In the genomic region with DNA sequence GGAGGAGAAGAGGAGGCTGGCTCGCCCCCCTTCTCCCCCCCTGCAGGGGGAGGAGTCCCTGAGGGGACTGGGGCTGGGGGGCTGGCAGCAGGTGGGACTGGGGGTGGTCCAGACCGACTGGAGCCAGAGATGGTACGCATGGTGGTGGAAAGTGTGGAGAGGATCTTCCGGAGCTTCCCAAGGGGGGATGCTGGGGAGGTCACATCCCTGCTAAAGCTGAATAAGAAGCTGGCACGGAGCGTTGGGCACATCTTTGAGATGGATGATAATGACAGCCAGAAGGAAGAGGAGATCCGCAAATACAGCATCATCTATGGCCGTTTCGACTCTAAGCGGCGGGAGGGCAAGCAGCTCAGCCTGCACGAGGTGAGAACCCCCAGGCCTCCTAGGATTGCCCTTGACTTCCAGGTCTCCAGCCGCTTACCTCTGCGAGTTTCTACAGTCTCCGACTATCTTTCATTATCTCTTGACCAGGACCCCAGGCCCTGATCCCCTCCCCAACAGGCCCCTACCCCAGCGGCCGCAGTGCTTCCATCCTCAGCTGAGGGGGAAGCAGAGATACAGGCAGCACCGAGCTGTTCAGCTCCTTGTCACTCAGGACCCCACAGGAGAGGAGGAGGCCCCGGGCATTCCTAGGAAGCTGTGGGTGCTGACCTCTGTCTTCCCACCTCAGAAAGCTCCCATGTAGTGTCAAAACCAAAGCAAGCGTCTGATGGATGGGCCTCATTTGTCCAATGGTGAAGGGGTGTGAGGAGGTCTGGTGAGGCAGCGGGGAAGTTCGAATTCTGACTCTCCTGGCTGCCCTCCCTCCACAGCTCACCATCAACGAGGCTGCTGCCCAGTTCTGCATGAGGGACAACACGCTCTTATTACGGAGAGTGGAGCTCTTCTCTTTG, we compare ENCODE assay signal across 10 cellular contexts. TPM values are rescaled to one million over a fixed set of nuclear protein-coding genes. Genes with fewer than 3 reads are reported as not detected.
A peak's percentile ranks its signal among the peaks of the same experiment; 100 is the strongest.
DNase-seq lines count a peak whose midpoint lies in the region; ATAC-seq and TF ChIP-seq lines count a peak whose summit lies in the region.
"Had no signal": no experiment of that assay in that cellular context is flagged by ENCODE, and none has a peak within 500 bp of the region (broad histone marks: within the 10 kb centered on the region; RNA-seq: fewer than 3 reads in every experiment).

No MANE protein-coding gene starts in this region.

- POLR2A ChIA-PET in OCI-LY7 (lab: Charles Lee), result interaction anchor here (0.6 to 1.4 kb wide), 2 partner anchors 13 to 19 kb away, joined by 3 to 5 read pairs; a partner anchor contains a TSS

- H3K36me3 ChIP-seq in adipocyte (ENCODE audit: control insufficient read depth, insufficient read depth, low read length, severe bottlenecking) (peaks cover 55% of the 10 kb centered on the region), lower lobe of right lung (peaks cover 59% of the 10 kb centered on the region), testis (ENCODE audit: low read depth, missing control alignments) (no peaks in the 10 kb centered on the region), OCI-LY7 (ENCODE audit: insufficient read depth, low read length) (peaks cover 41% of the 10 kb centered on the region)

- H2AFZ ChIP-seq in OCI-LY7 (ENCODE audit: low read length), result no peak overlapping the region

- no peaks in the 10 kb centered on the region for H3K79me2 ChIP-seq in OCI-LY7 (ENCODE audit: insufficient read depth, low read depth, low read length)

- H3K4me2 ChIP-seq in OCI-LY7 (ENCODE audit: low read length), result no peak overlapping the region

- H3K27ac Mint-ChIP-seq in activated T-cell treated with anti-CD3 and anti-CD28 coated beads, Interleukin-2, amount 50 U/mL, for 24 hours, result peak overlapping the region; percentile 96

- H3K4me1 Mint-ChIP-seq in activated T-cell treated with anti-CD3 and anti-CD28 coated beads, Interleukin-2, amount 50 U/mL, for 24 hours (ENCODE audit: low read depth), result peaks cover 75% of the 10 kb centered on the region

- H3K4me3 Mint-ChIP-seq in activated T-cell treated with anti-CD3 and anti-CD28 coated beads, Interleukin-2, amount 50 U/mL, for 24 hours, result peak overlapping the region; percentile 73

- BruUV-seq in OCI-LY7 (replicated peaks; lab: Mats Ljungman, UMichigan), result no TSS peak

- intact Hi-C loops in lower lobe of right lung (cut with DNase I), result no loop called here
- intact Hi-C loops in testis (cut with DNase I; ENCODE audit: low total_unique reads), result no loop called here
- intact Hi-C loops in OCI-LY7 (cut with micrococcal nuclease; ENCODE audit: unreplicated experiment), result no loop called here

- H3K9me2 ChIP-seq in OCI-LY7 (ENCODE audit: insufficient read depth, low read length), result no peaks in the 10 kb centered on the region

- TF ChIP-seq CTCF in lower lobe of right lung (IDR thresholded peaks at IDR 0.05) (no peak), testis (IDR thresholded peaks at IDR 0.05) (no peak), OCI-LY7 (conservative IDR thresholded peaks at IDR 0.05; ENCODE audit: low read length) (no peak)

- H3K4me1 ChIP-seq in adipocyte (ENCODE audit: control insufficient read depth, insufficient read depth, low read length), result peaks cover 40% of the 10 kb centered on the region
- H3K4me1 ChIP-seq in lower lobe of right lung, result peaks cover 52% of the 10 kb centered on the region
- peaks cover 38% of the 10 kb centered on the region for H3K4me1 ChIP-seq in testis
- peaks cover 38% of the 10 kb centered on the region for H3K4me1 ChIP-seq in OCI-LY7 (ENCODE audit: insufficient read depth, low read length, poor library complexity, severe bottlenecking)

- no peak for TF ChIP-seq POLR2A in testis (IDR thresholded peaks at IDR 0.05)

- H3K4me3 ChIP-seq in adipocyte (ENCODE audit: low read length) (peak overlapping the region; percentile 94), lower lobe of right lung (peak overlapping the region; percentile 94), testis (no peak overlapping the region), OCI-LY7 (ENCODE audit: low read depth, low read length, poor library complexity, severe bottlenecking) (no peak overlapping the region)

- DNase-seq in activated T-cell treated with anti-CD3 and anti-CD28 coated beads, Interleukin-2, amount 50 U/mL, for 24 hours, result peak; percentile 30
- DNase-seq in activated T-cell treated with anti-CD3 and anti-CD28 coated beads for 4 hours, result no peak
- DNase-seq in adipocyte (ENCODE audit: low read depth), result no peak
- DNase-seq in lower lobe of right lung, result no peak
- no peak for DNase-seq in testis
- no peak for DNase-seq in OCI-LY7 (ENCODE audit: low spot score)
- no peak for DNase-seq in AG08396 (ENCODE audit: low spot score)
- DNase-seq in stimulated activated CD4-positive, alpha-beta T cell treated with anti-CD3 and anti-CD28 coated beads, Interleukin-4, amount 100 ng/mL, for 24 hours, result no peak
- DNase-seq: NCI-H446 had no signal

- 72 to 73% methylated on average over 21 to 25 of the region's 25 CpGs for WGBS in testis, 2 donors

- no peaks in the 10 kb centered on the region for H3K27me3 Mint-ChIP-seq in activated T-cell treated with anti-CD3 and anti-CD28 coated beads, Interleukin-2, amount 50 U/mL, for 24 hours

- no peaks in the 10 kb centered on the region for H3K9me3 Mint-ChIP-seq in activated T-cell treated with anti-CD3 and anti-CD28 coated beads, Interleukin-2, amount 50 U/mL, for 24 hours
- H3K9me3 Mint-ChIP-seq: CD14-positive monocyte had no signal

- H3K27me3 ChIP-seq in adipocyte (replicated peaks; ENCODE audit: control insufficient read depth, insufficient read depth, low read length) (no peaks in the 10 kb centered on the region), lower lobe of right lung (ENCODE audit: low read depth) (no peaks in the 10 kb centered on the region), testis (no peaks in the 10 kb centered on the region)

- H4K20me1 ChIP-seq in OCI-LY7 (ENCODE audit: insufficient read depth, low read length), result no peaks in the 10 kb centered on the region

- peak overlapping the region; percentile 98 for H3K9ac ChIP-seq in adipocyte (ENCODE audit: low read length)

- no peak for ATAC-seq in lower lobe of right lung

- H3K9me3 ChIP-seq in adipocyte (ENCODE audit: control insufficient read depth, low read length) (no peaks in the 10 kb centered on the region), lower lobe of right lung (no peaks in the 10 kb centered on the region), testis (no peaks in the 10 kb centered on the region), OCI-LY7 (ENCODE audit: low read length) (no peaks in the 10 kb centered on the region)

- peak overlapping the region; percentile 88 for H3K27ac ChIP-seq in lower lobe of right lung
- peak overlapping the region; percentile 55 to 100 for H3K27ac ChIP-seq in testis
- no peak overlapping the region for H3K27ac ChIP-seq in OCI-LY7 (ENCODE audit: low read depth, low read length, poor library complexity, severe bottlenecking)

- CTCF ChIA-PET in OCI-LY7 (lab: Charles Lee; ENCODE audit: unreplicated experiment), result interaction anchor here (0.5 to 2.9 kb wide), 3 partner anchors 14 to 23 kb away, joined by 3 to 10 read pairs (median 3); no protein-coding TSS in a partner anchor

- peaks cover 74% of the 10 kb centered on the region for H3K36me3 Mint-ChIP-seq in activated T-cell treated with anti-CD3 and anti-CD28 coated beads, Interleukin-2, amount 50 U/mL, for 24 hours (ENCODE audit: low read depth)

RNA-seq across cellular contexts. Expression of a gene that starts 3.0 kb away (rescaled TPM):
- total RNA-seq in lower lobe of right lung (28.9 TPM), testis (10 to 100 TPM; 45.7 to 59.5 TPM), OCI-LY7 (2022) (4.7 and 6.8 TPM in 2 replicates)
- polyA plus RNA-seq in testis (ENCODE audit: insufficient read depth, low read depth, low replicate concordance), result 31.4 TPM
- 8.5 and 9.6 TPM in 2 replicates for total RNA-seq in OCI-LY7 (2014; rRNA removed; shearing (Covaris generic))

RNA-seq across cellular contexts. Expression of a gene that starts 13.3 kb away (rescaled TPM):
- total RNA-seq in lower lobe of right lung (19.1 TPM), testis (10 to 100 TPM; 18.1 to 18.2 TPM), OCI-LY7 (2022) (85.2 and 86.3 TPM in 2 replicates)
- polyA plus RNA-seq in testis (ENCODE audit: insufficient read depth, low read depth, low replicate concordance), result 15.9 TPM
- 39.8 and 45.7 TPM in 2 replicates for total RNA-seq in OCI-LY7 (2014; rRNA removed; shearing (Covaris generic))

RNA-seq across cellular contexts. Expression of a gene that starts 19.3 kb away (rescaled TPM):
- total RNA-seq in lower lobe of right lung, result 269 TPM
- 10 to 100 TPM; 66.2 to 81.5 TPM for total RNA-seq in testis
- polyA plus RNA-seq in testis (ENCODE audit: insufficient read depth, low read depth, low replicate concordance), result 53.2 TPM
- total RNA-seq in OCI-LY7 (2014; rRNA removed; shearing (Covaris generic)), result 72.3 and 73.6 TPM in 2 replicates
- total RNA-seq in OCI-LY7 (2022), result 118 and 128 TPM in 2 replicates

RNA-seq across cellular contexts. Expression of a gene that starts 36.4 kb away (rescaled TPM):
- 404 TPM for total RNA-seq in lower lobe of right lung
- total RNA-seq in testis, result 100 to 1,000 TPM; 135 to 200 TPM
- polyA plus RNA-seq in testis (ENCODE audit: insufficient read depth, low read depth, low replicate concordance), result 82.4 TPM
- total RNA-seq in OCI-LY7 (2014; rRNA removed; shearing (Covaris generic)), result 1.1 and 2.2 TPM in 2 replicates
- 2.3 and 4.4 TPM in 2 replicates for total RNA-seq in OCI-LY7 (2022)

RNA-seq across cellular contexts. Expression of a gene that starts 42.0 kb away (rescaled TPM):
- total RNA-seq in lower lobe of right lung (2.9 TPM), testis (1 to 10 TPM; 5.9 to 7.6 TPM), OCI-LY7 (2022) (0.19 and 0.79 TPM in 2 replicates)
- 5.4 TPM for polyA plus RNA-seq in testis (ENCODE audit: insufficient read depth, low read depth, low replicate concordance)
- total RNA-seq in OCI-LY7 (2014; rRNA removed; shearing (Covaris generic)), result 0.05 and 0.47 TPM in 2 replicates

Comparison
In these comparisons a context has a peak if more than half of its experiments do, and no peak if none do; other contexts are left out.
1. H3K4me3 ChIP-seq: peak in adipocyte (single experiment) and lower lobe of right lung (single experiment); none in testis (0 of 2) and OCI-LY7 (single experiment).